Comparison of ENCODE assay signal across 9 cellular contexts in the genomic region with DNA sequence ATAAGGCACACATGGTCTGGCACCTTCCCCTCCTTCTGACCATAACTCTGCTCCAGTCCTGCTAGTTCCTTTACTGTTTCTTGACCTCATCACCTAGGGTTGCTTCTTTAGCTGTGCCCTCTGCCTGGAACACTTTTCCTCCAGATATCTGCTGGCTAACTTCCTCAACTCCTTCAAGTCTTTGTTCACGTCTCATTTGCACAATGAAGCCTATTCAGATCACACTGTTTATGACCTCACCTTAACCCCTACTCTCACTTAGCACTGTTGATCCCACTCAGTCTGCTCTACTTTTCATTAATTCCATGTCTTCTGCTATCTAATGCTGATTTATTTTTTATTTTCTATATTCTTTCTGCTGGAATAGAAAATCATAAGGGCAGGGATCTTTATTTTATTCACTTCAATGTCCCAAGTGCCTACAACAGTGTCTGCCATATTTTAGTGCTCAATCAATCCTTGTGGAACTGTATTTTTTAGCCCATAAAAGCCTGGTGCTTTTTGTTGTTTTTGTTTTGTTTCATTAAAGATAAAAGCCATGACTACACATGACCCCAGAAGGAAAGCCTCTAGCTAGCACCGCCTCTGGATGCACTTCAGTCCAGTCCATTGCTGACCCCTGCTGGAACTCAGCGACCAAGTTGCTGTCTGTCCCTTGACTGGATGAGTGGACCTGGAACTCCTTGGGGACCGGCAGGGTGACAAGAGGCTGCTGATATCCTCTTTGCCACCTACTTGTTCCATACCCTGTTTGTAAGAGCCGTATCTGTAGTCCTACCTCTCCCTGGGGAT. TPM values are rescaled to one million over a fixed set of nuclear protein-coding genes. Genes with fewer than 3 reads are reported as not detected.
DNase-seq lines count a peak whose midpoint lies in the region; ATAC-seq, FAIRE-seq and TF ChIP-seq lines count a peak whose summit lies in the region.
"Had no signal": no experiment of that assay in that cellular context is flagged by ENCODE, and none has a peak within 500 bp of the region (broad histone marks: within the 10 kb centered on the region; RNA-seq: fewer than 3 reads in every experiment).

No MANE protein-coding gene starts in this region.

- no peaks in the 10 kb centered on the region for H3K36me3 Mint-ChIP-seq in immature natural killer cell

- RAD21 ChIA-PET in GM12878 (lab: Charles Lee; ENCODE audit: unreplicated experiment), result no interaction called here

- H3K79me2 ChIP-seq in GM12878 (ENCODE audit: control insufficient read depth, insufficient read depth, low read length), result no peaks in the 10 kb centered on the region

- H3K27me3 Mint-ChIP-seq in immature natural killer cell (ENCODE audit: low read depth in 3 of 3), result peaks cover 0 to 5% (median 2%) of the 10 kb centered on the region in 3 donors

- H4K20me1 ChIP-seq in GM12878 (ENCODE audit: control insufficient read depth, insufficient read depth), result no peaks in the 10 kb centered on the region

- intact Hi-C loops in GM12878 (cut with micrococcal nuclease; ENCODE audit: unreplicated experiment), result no loop called here
- intact Hi-C loops in spleen (cut with DNase I; ENCODE audit: low total_unique reads), result no loop called here

- H3K27me3 ChIP-seq in GM12878 (replicated peaks in 1 of 2; ENCODE audit: control insufficient read depth in 2 of 2, insufficient read depth in 2 of 2, low read length in 1 of 2) (peaks cover 0 to 4% of the 10 kb centered on the region in 2 experiments; a peak in 3 of 4 replicates), spleen (replicated peaks in 1 of 7) (peaks cover 0 to 44% (median 0%) of the 10 kb centered on the region in 7 donors)

- H3K4me1 Mint-ChIP-seq in immature natural killer cell, result no peaks in the 10 kb centered on the region

- DNase-seq in AG04449 (ENCODE audit: low read depth, low spot score) (no peak), GM10248 (ENCODE audit: extremely low spot score) (peak; percentile 26), NCI-H748 (lab: John Stamatoyannopoulos, UW; ENCODE audit: unreplicated experiment) (peak; percentile 84), GM12878 (ENCODE audit: low read depth, low spot score) (no peak), immature natural killer cell (peak in 2 of 3 donors; percentile 9 to 11), spleen (peak; percentile 76), mesenteric fat pad (ENCODE audit: low spot score) (no peak)
- DNase-seq in activated CD8-positive, alpha-beta memory T cell treated with anti-CD3 and anti-CD28 coated beads for 24 hours, result no peak

- TF ChIP-seq RAD21 in GM12878 (IDR thresholded peaks at IDR 0.05; ENCODE audit: insufficient read depth, low read depth, low read length), result peak; percentile 63; the same call in 1 of the 2 replicates

- SMC1A ChIA-PET in GM12878 (lab: Charles Lee; ENCODE audit: uncharacterized antibody, unreplicated experiment), result interaction anchor here (0.9 to 1.2 kb wide), 2 partner anchors 478 to 650 kb away, joined by 3 to 4 read pairs; no protein-coding TSS in a partner anchor

- H3K9me3 ChIP-seq in GM12878 (replicated peaks; ENCODE audit: control insufficient read depth, insufficient read depth, low read length) (no peaks in the 10 kb centered on the region), spleen (no peaks in the 10 kb centered on the region)

- H3K4me1 ChIP-seq in GM12878 (ENCODE audit: control insufficient read depth, insufficient read depth, low read length), result no peaks in the 10 kb centered on the region
- H3K4me1 ChIP-seq in spleen, result peaks cover 0 to 3% (median 0%) of the 10 kb centered on the region in 6 donors

- no peak overlapping the region for H3K27ac ChIP-seq in GM12878 (ENCODE audit: control insufficient read depth, insufficient read depth)
- H3K27ac ChIP-seq in spleen, result no peak overlapping the region

- no peak for FAIRE-seq in GM12878 (lab: Jason Lieb, UNC)

- H3K4me3 Mint-ChIP-seq in immature natural killer cell, result no peak overlapping the region

- ATAC-seq in GM12878, result peak; percentile 69

- WGBS in GM12878 (ENCODE audit: insufficient coverage, insufficient replicate concordance, low lambda C conversion rate, missing lambda C conversion rate), result 28% methylated on average over 5 of the region's 5 CpGs
- 26 to 41% (median 37%) methylated on average over 5 of the region's 5 CpGs for WGBS in spleen, 5 donors

- POLR2A ChIA-PET in AG04449 (lab: Yijun Ruan, JAX) (no interaction called here), GM10248 (lab: Yijun Ruan, JAX) (no interaction called here), GM12878 (lab: Charles Lee) (no interaction called here)

- H3K4me2 ChIP-seq in GM12878 (ENCODE audit: control insufficient read depth, insufficient read depth), result no peak overlapping the region

- TF ChIP-seq EP300 in GM12878 (IDR thresholded peaks at IDR 0.05; ENCODE audit: borderline replicate concordance in 1 of 2, control insufficient read depth in 1 of 2, low read depth in 2 of 2, low read length in 2 of 2), result no peak

- BruUV-seq in GM12878 (replicated peaks; lab: Mats Ljungman, UMichigan), result no TSS peak

- no peak for TF ChIP-seq POLR2A in GM12878 (IDR thresholded peaks at IDR 0.05; ENCODE audit: low read depth, low read length)
- no peak for TF ChIP-seq POLR2A in spleen (IDR thresholded peaks at IDR 0.05)

- H3K36me3 ChIP-seq in GM12878 (ENCODE audit: control insufficient read depth in 2 of 2, insufficient read depth in 2 of 2, low read length in 1 of 2) (no peaks in the 10 kb centered on the region), spleen (no peaks in the 10 kb centered on the region)

- no peaks in the 10 kb centered on the region for H3K9me3 Mint-ChIP-seq in immature natural killer cell

- H3K4me3 ChIP-seq in AG04449 (ENCODE audit: low read depth, low read length), result no peak overlapping the region
- H3K4me3 ChIP-seq in GM12878, result no peak overlapping the region
- H3K4me3 ChIP-seq in spleen, result no peak overlapping the region

- no peak overlapping the region for H3K9ac ChIP-seq in GM12878 (ENCODE audit: control insufficient read depth, insufficient read depth, low read length)

- in situ Hi-C loops in GM12878 (cut with MboI), result no loop called here

- H3K27ac Mint-ChIP-seq in immature natural killer cell, result no peak overlapping the region

- CTCF ChIA-PET in AG04449 (lab: Yijun Ruan, JAX) (interaction anchor here (0.7 to 6.9 kb wide), 12 partner anchors 9 to 685 kb away, joined by 3 to 57 read pairs (median 4); a partner anchor contains a TSS), GM10248 (lab: Yijun Ruan, JAX) (interaction anchor here (0.6 to 2.7 kb wide), 9 partner anchors 11 to 659 kb away, joined by 3 to 10 read pairs (median 5); a partner anchor contains a TSS), GM12878 (lab: Yijun Ruan, JAX) (interaction anchor here (0.7 to 1.6 kb wide), 2 partner anchors 481 to 601 kb away, joined by 4 to 5 read pairs; no protein-coding TSS in a partner anchor)

- no peak overlapping the region for H2AFZ ChIP-seq in GM12878 (ENCODE audit: control insufficient read depth, low read depth, low read length)

- TF ChIP-seq CTCF in AG04449 (IDR thresholded peaks at IDR 0.05; ENCODE audit: insufficient read depth, low read length, missing control alignments), result peak; percentile 66
- TF ChIP-seq CTCF in GM10248 (IDR thresholded peaks at IDR 0.05; ENCODE audit: control extremely low read depth, extremely low read depth, low read depth, missing control alignments), result peak; percentile 37
- TF ChIP-seq CTCF in GM12878 (IDR thresholded peaks at IDR 0.05 in 2 of 3, conservative IDR thresholded peaks at IDR 0.05 in 1 of 3; ENCODE audit: control insufficient read depth in 2 of 3, extremely low read depth in 1 of 3, insufficient read depth in 1 of 3, low read depth in 3 of 3, low read length in 3 of 3), result peak in 2 of 3 experiments; percentile 14 to 40; a peak in 2 of 6 replicates
- peak in 10 of 11 experiments; percentile 14 to 66 (median 46) for TF ChIP-seq CTCF in spleen (IDR thresholded peaks at IDR 0.05 in 8 of 11, conservative IDR thresholded peaks at IDR 0.05 in 3 of 11)

RNA-seq across cellular contexts. Expression of a gene that starts 12.3 kb away (rescaled TPM):
- total RNA-seq in GM12878 (2013; cell fraction: nucleolus; rRNA removed), result not detected in 2 replicates
- total RNA-seq in GM12878 (2014; rRNA removed) (0.06 TPM in 1 of 2 replicates, not detected in the other), GM12878 (2014; rRNA removed; fragmentation: Illumina TruSeq; extraction: Trizol) (not detected in 2 replicates), GM12878 (2021) (not detected in 2 replicates), spleen (1 to 10 TPM in 5 of 7 donors, under 1 TPM in 2; 0.17 to 1.8 (median 1.0) TPM), mesenteric fat pad (2.9 TPM)
- not detected for polyA plus RNA-seq in GM12878 (2011; ENCODE audit: low read depth)
- polyA plus RNA-seq in GM12878 (2011; rRNA removed) (not detected in 2 replicates), GM12878 (2014; fragmentation: Illumina TruSeq; extraction: Trizol) (not detected in 2 replicates), GM12878 (2014; fragmentation: Nextera tagmentation; extraction: Ambion mirVana) (not detected), GM12878 (2014; rRNA removed) (not detected in 2 replicates), GM12878 (2016; fragmentation: Nextera tagmentation; extraction: Ambion mirVana) (not detected), immature natural killer cell (not detected), spleen (under 1 TPM; 0.05 to 0.32 (median 0.09) TPM)
- polyA plus RNA-seq in GM12878 (2011; cell fraction: cytosol; rRNA removed), result not detected in 2 replicates
- not detected in 2 replicates for polyA plus RNA-seq in GM12878 (2011; cell fraction: nucleus; rRNA removed)
- polyA plus RNA-seq in GM12878 (2012), result not detected in 2 replicates
- polyA minus RNA-seq in GM12878 (2011; rRNA and poly(A)+ RNA removed), result not detected in 2 replicates
- not detected in 2 replicates for polyA minus RNA-seq in GM12878 (2011; cell fraction: cytosol; rRNA and poly(A)+ RNA removed)
- not detected in 2 replicates for polyA minus RNA-seq in GM12878 (2011; cell fraction: nucleus; rRNA and poly(A)+ RNA removed)

RNA-seq across cellular contexts. Expression of a gene that starts 35.3 kb away (rescaled TPM):
- not detected in 2 replicates for total RNA-seq in GM12878 (2013; cell fraction: nucleolus; rRNA removed)
- total RNA-seq in GM12878 (2014; rRNA removed), result not detected in 2 replicates
- not detected in 2 replicates for total RNA-seq in GM12878 (2014; rRNA removed; fragmentation: Illumina TruSeq; extraction: Trizol)
- total RNA-seq in GM12878 (2021), result not detected in 2 replicates
- not detected for polyA plus RNA-seq in GM12878 (2011; ENCODE audit: low read depth)
- polyA plus RNA-seq in GM12878 (2011; rRNA removed), result not detected in 2 replicates
- not detected in 2 replicates for polyA plus RNA-seq in GM12878 (2011; cell fraction: cytosol; rRNA removed)
- polyA plus RNA-seq in GM12878 (2011; cell fraction: nucleus; rRNA removed), result not detected in 2 replicates
- polyA plus RNA-seq in GM12878 (2012), result not detected in 2 replicates
- polyA plus RNA-seq in GM12878 (2014; fragmentation: Illumina TruSeq; extraction: Trizol), result not detected in 2 replicates
- not detected for polyA plus RNA-seq in GM12878 (2014; fragmentation: Nextera tagmentation; extraction: Ambion mirVana)
- not detected in 2 replicates for polyA plus RNA-seq in GM12878 (2014; rRNA removed)
- not detected for polyA plus RNA-seq in GM12878 (2016; fragmentation: Nextera tagmentation; extraction: Ambion mirVana)
- not detected in 2 replicates for polyA minus RNA-seq in GM12878 (2011; rRNA and poly(A)+ RNA removed)
- not detected in 2 replicates for polyA minus RNA-seq in GM12878 (2011; cell fraction: cytosol; rRNA and poly(A)+ RNA removed)
- not detected in 2 replicates for polyA minus RNA-seq in GM12878 (2011; cell fraction: nucleus; rRNA and poly(A)+ RNA removed)
- not detected for polyA plus RNA-seq in immature natural killer cell
- total RNA-seq in spleen, result not detected
- polyA plus RNA-seq in spleen, result not detected
- total RNA-seq in mesenteric fat pad, result not detected
- total RNA-seq: urinary bladder had no signal
- polyA plus RNA-seq: urinary bladder had no signal

RNA-seq across cellular contexts. Expression of a gene that starts 53.1 kb away (rescaled TPM):
- total RNA-seq in GM12878 (2013; cell fraction: nucleolus; rRNA removed), result 24.2 and 25.2 TPM in 2 replicates
- total RNA-seq in GM12878 (2014; rRNA removed) (17.7 and 20.7 TPM in 2 replicates), GM12878 (2014; rRNA removed; fragmentation: Illumina TruSeq; extraction: Trizol) (15.7 and 16.6 TPM in 2 replicates), GM12878 (2021) (23.8 and 25.2 TPM in 2 replicates), spleen (10 to 100 TPM; 13.1 to 25.1 (median 19.4) TPM), mesenteric fat pad (25.9 TPM)
- polyA plus RNA-seq in GM12878 (2011; ENCODE audit: low read depth), result 16.3 TPM
- polyA plus RNA-seq in GM12878 (2011; rRNA removed) (37.8 and 47.4 TPM in 2 replicates), GM12878 (2014; fragmentation: Illumina TruSeq; extraction: Trizol) (29.6 and 38.4 TPM in 2 replicates), GM12878 (2014; fragmentation: Nextera tagmentation; extraction: Ambion mirVana) (1 to 10 TPM; 3.4 to 3.9 TPM), GM12878 (2014; rRNA removed) (16.8 and 21.3 TPM in 2 replicates), GM12878 (2016; fragmentation: Nextera tagmentation; extraction: Ambion mirVana) (1 to 10 TPM; 4.0 to 4.2 TPM), immature natural killer cell (1 to 10 TPM in 2 of 3 donors, not detected in 1; 1.5 to 2.1 TPM), spleen (1 to 10 TPM; 5.8 to 7.8 (median 7.0) TPM)
- 23.8 and 32.5 TPM in 2 replicates for polyA plus RNA-seq in GM12878 (2011; cell fraction: cytosol; rRNA removed)
- 11.5 and 14.1 TPM in 2 replicates for polyA plus RNA-seq in GM12878 (2011; cell fraction: nucleus; rRNA removed)
- 13.5 and 17.7 TPM in 2 replicates for polyA plus RNA-seq in GM12878 (2012)
- polyA minus RNA-seq in GM12878 (2011; rRNA and poly(A)+ RNA removed), result 52.4 and 65.5 TPM in 2 replicates
- 16.7 and 17.6 TPM in 2 replicates for polyA minus RNA-seq in GM12878 (2011; cell fraction: cytosol; rRNA and poly(A)+ RNA removed)
- 10.0 and 10.9 TPM in 2 replicates for polyA minus RNA-seq in GM12878 (2011; cell fraction: nucleus; rRNA and poly(A)+ RNA removed)

Comparison
In these comparisons a context has a peak if more than half of its experiments do, and no peak if none do; other contexts are left out.
1. DNase-seq: peak in GM10248 (single experiment), NCI-H748 (single experiment), immature natural killer cell (2 of 3) and spleen (single experiment); none in AG04449 (single experiment), GM12878 (single experiment), mesenteric fat pad (single experiment) and activated CD8-positive, alpha-beta memory T cell treated with anti-CD3 and anti-CD28 coated beads for 24 hours (single experiment).
2. Peak in every context shown above with its lines, with median percentiles within 50 percentile points of each other: CTCF ChIP-seq.